Comparison of ENCODE assay signal across 8 cellular contexts in the genomic region with DNA sequence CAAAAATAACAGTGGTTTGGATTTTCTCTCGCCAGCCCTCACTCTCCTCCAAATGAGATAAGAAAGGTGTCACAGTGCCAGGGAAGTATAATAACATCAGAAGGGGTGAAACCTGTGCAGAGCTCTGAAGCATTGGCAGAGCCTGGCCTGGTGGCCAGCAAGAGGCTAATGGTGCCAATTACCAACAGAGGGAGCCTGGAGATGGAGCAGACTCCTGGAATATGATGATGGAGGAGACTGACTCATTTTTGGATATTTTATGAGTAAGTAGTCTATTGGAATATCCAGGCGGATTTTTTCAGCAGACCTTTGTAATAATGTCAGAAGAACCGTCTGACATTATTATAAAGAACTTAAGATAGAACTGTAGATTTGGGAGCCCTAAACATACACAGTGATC.
DNase-seq lines count a peak whose midpoint lies in the region; ATAC-seq and TF ChIP-seq lines count a peak whose summit lies in the region.

No MANE protein-coding gene starts in this region.

- H3K4me3 ChIP-seq in body of pancreas: no peak overlapping the region
- no peak overlapping the region for H3K4me3 ChIP-seq in left lung

- intact Hi-C loops in body of pancreas (cut with DNase I) (no loop called here), left lung (cut with DNase I) (no loop called here)

- peaks cover 11% of the 10 kb centered on the region for H3K4me1 ChIP-seq in body of pancreas
- peaks cover 0 to 10% of the 10 kb centered on the region in 2 donors for H3K4me1 ChIP-seq in left lung

- DNase-seq in AG20443 (ENCODE audit: low spot score) (peak; percentile 65), M059J (ENCODE audit: low read depth) (peak; percentile 93), body of pancreas (peak; percentile 57 to 76 (median 71)), left lung (no peak), GM10248 (ENCODE audit: extremely low spot score) (no peak), GM19238 (ENCODE audit: insufficient read length, low spot score) (no peak)

- no peaks in the 10 kb centered on the region for H3K36me3 ChIP-seq in body of pancreas (replicated peaks in 1 of 2; ENCODE audit: insufficient read depth in 1 of 2, low read depth in 2 of 2)
- H3K36me3 ChIP-seq in left lung: no peaks in the 10 kb centered on the region

- H3K27me3 ChIP-seq in body of pancreas: no peaks in the 10 kb centered on the region
- no peaks in the 10 kb centered on the region for H3K27me3 ChIP-seq in left lung

- POLR2A ChIA-PET in GM10248 (lab: Yijun Ruan, JAX): no interaction called here

- ATAC-seq in body of pancreas (peak; percentile 87), left lung (peak; percentile 83), GM21737 (IDR thresholded peaks at IDR 0.05; ENCODE audit: unreplicated experiment) (no peak), HG02642 (IDR thresholded peaks at IDR 0.05; ENCODE audit: poor library complexity, unreplicated experiment) (no peak)

- CTCF ChIA-PET in GM10248 (lab: Yijun Ruan, JAX): interaction anchor here (1.2 kb wide), 1 partner anchor 36 kb away, joined by 4 read pairs; no protein-coding TSS in a partner anchor

- no peak for TF ChIP-seq POLR2A in body of pancreas (IDR thresholded peaks at IDR 0.05)

- no peak overlapping the region for H3K27ac ChIP-seq in body of pancreas
- H3K27ac ChIP-seq in left lung: peak overlapping the region in 1 of 2 donors; percentile 13

- TF ChIP-seq CTCF in body of pancreas (IDR thresholded peaks at IDR 0.05) (peak; percentile 22 to 68 (median 53)), left lung (IDR thresholded peaks at IDR 0.05) (peak in 1 of 2 donors; percentile 33), GM10248 (IDR thresholded peaks at IDR 0.05; ENCODE audit: control extremely low read depth, extremely low read depth, low read depth, missing control alignments) (no peak)

- H3K9me3 ChIP-seq in body of pancreas: no peaks in the 10 kb centered on the region
- H3K9me3 ChIP-seq in left lung: no peaks in the 10 kb centered on the region

- 14 to 23% methylated on average over 3 of the region's 3 CpGs for WGBS in body of pancreas, 2 donors

Comparison
In these comparisons a context has a peak if more than half of its experiments do, and no peak if none do; other contexts are left out.
1. DNase-seq: peak in AG20443 (single experiment), M059J (single experiment) and body of pancreas (4 of 4); none in left lung (0 of 2), GM10248 (single experiment) and GM19238 (single experiment).
2. ATAC-seq: peak in body of pancreas (single experiment) and left lung (single experiment); none in GM21737 (single experiment) and HG02642 (single experiment).